Comparison of ENCODE assay signal across 8 cellular contexts in the genomic region with DNA sequence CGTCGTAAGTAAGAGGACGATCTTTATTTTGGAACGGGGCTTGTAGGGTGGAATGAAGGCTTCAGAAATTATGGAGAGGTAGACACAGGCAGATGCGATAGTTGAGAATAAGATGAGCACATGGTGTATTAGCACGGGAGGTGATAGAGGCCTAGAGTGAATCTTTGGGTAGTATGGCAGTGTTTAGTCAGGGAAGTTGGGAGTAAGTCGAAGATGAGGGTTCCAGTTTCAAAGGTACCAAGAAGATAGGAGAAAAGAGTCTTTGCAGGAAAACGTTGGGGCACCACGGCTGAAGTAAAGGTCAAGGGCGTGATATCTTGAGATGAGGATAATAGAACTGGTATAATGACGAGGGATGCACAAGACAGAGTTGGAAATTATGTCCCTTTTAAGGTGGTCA. TPM values are rescaled to one million over a fixed set of nuclear protein-coding genes. Genes with fewer than 3 reads are reported as not detected.
DNase-seq lines count a peak whose midpoint lies in the region; ATAC-seq and TF ChIP-seq lines count a peak whose summit lies in the region.

No MANE protein-coding gene starts in this region.

- H3K9me3 Mint-ChIP-seq in MCF 10A (ENCODE audit: unreplicated experiment), result no peaks in the 10 kb centered on the region

- peak overlapping the region; percentile 86 for H3K14ac ChIP-seq in IMR-90 (replicated peaks; ENCODE audit: low read depth, low read length)

- peak overlapping the region; percentile 33; the same call in 1 of the 2 replicates for H2AK5ac ChIP-seq in IMR-90 (ENCODE audit: low read depth, low read length)

- H4K20me1 ChIP-seq in IMR-90 (ENCODE audit: insufficient read depth, low read length), result peaks cover 3% of the 10 kb centered on the region; the same call in 1 of the 2 replicates

- H3K4me3 ChIP-seq in AG09309 (ENCODE audit: control insufficient read depth, low read depth, low read length) (peak overlapping the region; percentile 66), IMR-90 (ENCODE audit: insufficient read depth, low read depth, low read length) (peak overlapping the region; percentile 97), mononuclear cell (ENCODE audit: low read length) (peak overlapping the region; percentile 86)

- DNase-seq in AG09309 (ENCODE audit: low read depth) (no peak), IMR-90 (no peak), MCF 10A (ENCODE audit: unreplicated experiment) (peak; percentile 1), Ammon's horn (ENCODE audit: low spot score) (no peak), ureter (ENCODE audit: low spot score) (no peak), NCI-H2171 (lab: John Stamatoyannopoulos, UW) (no peak)

- no peaks in the 10 kb centered on the region for H3K27me3 Mint-ChIP-seq in MCF 10A (ENCODE audit: insufficient read depth, unreplicated experiment)

- H3K4ac ChIP-seq in IMR-90 (ENCODE audit: low read depth, low read length), result peak overlapping the region; percentile 87; the same call in 1 of the 2 replicates

- H4K5ac ChIP-seq in IMR-90 (ENCODE audit: low read depth, low read length), result peak overlapping the region; percentile 57; the same call in 1 of the 2 replicates

- CTCF ChIA-PET in IMR-90 (lab: Yijun Ruan, JAX) (interaction anchor here (1.0 kb wide), 1 partner anchor 14 kb away, joined by 3 read pairs; no protein-coding TSS in a partner anchor), MCF 10A (lab: Yijun Ruan, JAX) (interaction anchor here (0.6 to 0.8 kb wide), 2 partner anchors 59 to 65 kb away, joined by 3 to 5 read pairs; no protein-coding TSS in a partner anchor)

- H4K91ac ChIP-seq in IMR-90 (ENCODE audit: insufficient read depth, low read depth, low read length), result no peak overlapping the region

- TF ChIP-seq RAD21 in IMR-90 (IDR thresholded peaks at IDR 0.05; ENCODE audit: low read length), result no peak

- H3K36me3 ChIP-seq in IMR-90 (ENCODE audit: control insufficient read depth, insufficient read depth, low read length), result peaks cover 11% of the 10 kb centered on the region

- H3K4me1 Mint-ChIP-seq in MCF 10A (ENCODE audit: insufficient read depth, unreplicated experiment), result peaks cover 21% of the 10 kb centered on the region

- no peak overlapping the region for H2AFZ ChIP-seq in IMR-90 (replicated peaks; ENCODE audit: low read length, poor library complexity)

- H2BK15ac ChIP-seq in IMR-90 (ENCODE audit: low read depth, low read length), result no peak overlapping the region

- H2BK120ac ChIP-seq in IMR-90 (ENCODE audit: low read depth, low read length), result no peak overlapping the region

- POLR2A ChIA-PET in IMR-90 (lab: Charles Lee; ENCODE audit: unreplicated experiment) (no interaction called here), MCF 10A (lab: Yijun Ruan, JAX) (interaction anchor here (1.0 to 1.6 kb wide), 6 partner anchors 12 to 195 kb away, joined by 3 to 8 read pairs (median 5); no protein-coding TSS in a partner anchor)

- H3K9me3 ChIP-seq in IMR-90 (ENCODE audit: control insufficient read depth, insufficient read depth, low read length) (no peaks in the 10 kb centered on the region), mononuclear cell (ENCODE audit: low read depth, low read length) (no peaks in the 10 kb centered on the region)

- H3K23ac ChIP-seq in IMR-90 (ENCODE audit: low read depth, low read length), result peak overlapping the region; percentile 76; the same call in 1 of the 2 replicates

- H3K79me1 ChIP-seq in IMR-90 (ENCODE audit: low read depth in 1 of 2, low read length in 2 of 2), result peaks cover 4 to 22% of the 10 kb centered on the region in 2 experiments

- H3K56ac ChIP-seq in IMR-90 (ENCODE audit: extremely low read depth, insufficient read depth, low read length), result peak overlapping the region; percentile 67; the same call in 1 of the 2 replicates

- WGBS in IMR-90 (ENCODE audit: extremely low coverage in 2 of 2, insufficient read length in 1 of 2), 2 experiments, result 5% methylated on average over 5 of the region's 11 CpGs; no CpG with 5 or more reads in 1 of the 2 experiments

- no peak for TF ChIP-seq CTCF in AG09309 (IDR thresholded peaks at IDR 0.05; ENCODE audit: control insufficient read depth, insufficient read depth, low read depth, low read length, missing control alignments)
- TF ChIP-seq CTCF in IMR-90 (conservative IDR thresholded peaks at IDR 0.05; ENCODE audit: low read depth, low read length), result no peak
- TF ChIP-seq CTCF in MCF 10A (IDR thresholded peaks at IDR 0.05; ENCODE audit: unreplicated experiment), result no peak

- peak overlapping the region; percentile 96; the same call in 1 of the 2 replicates for H3K9ac ChIP-seq in IMR-90 (ENCODE audit: low read depth, low read length)

- peak overlapping the region; percentile 100 for H3K4me2 ChIP-seq in IMR-90 (ENCODE audit: low read depth, low read length)

- peak overlapping the region; percentile 89 for H2AK9ac ChIP-seq in IMR-90 (replicated peaks; ENCODE audit: low read depth, low read length, poor library complexity)

- H3K4me1 ChIP-seq in IMR-90 (ENCODE audit: control insufficient read depth, insufficient read depth, low read length) (no peaks in the 10 kb centered on the region; the same call in 1 of the 2 replicates), mononuclear cell (ENCODE audit: insufficient read depth, low read length) (peaks cover 5% of the 10 kb centered on the region)

- intact Hi-C loops in IMR-90 (cut with micrococcal nuclease) (no loop called here), MCF 10A (cut with micrococcal nuclease) (no loop called here)

- 0 out of 2 replicates have a peak, but pooled peaks cover 5% of the 10 kb centered on the region for H3K9me1 ChIP-seq in IMR-90 (ENCODE audit: insufficient read depth, low read length)

- H2BK5ac ChIP-seq in IMR-90 (ENCODE audit: low read depth, low read length, poor library complexity, severe bottlenecking), result peak overlapping the region; percentile 85

- dilution Hi-C loops in IMR-90 (cut with HindIII; ENCODE audit: low sequenced_read_pairs, unreplicated experiment), result no loop called here

- no peak for TF ChIP-seq POLR2A in IMR-90 (IDR thresholded peaks at IDR 0.05; ENCODE audit: low read depth, low read length)

- H4K8ac ChIP-seq in IMR-90 (ENCODE audit: low read depth in 2 of 2, low read length in 2 of 2), result peak overlapping the region; percentile 32 to 85; a peak in 2 of 4 replicates

- H3K27me3 ChIP-seq in IMR-90 (ENCODE audit: control insufficient read depth, insufficient read depth, low read length) (no peaks in the 10 kb centered on the region), mononuclear cell (ENCODE audit: insufficient read depth, low read length) (no peaks in the 10 kb centered on the region)

- H3K4me3 Mint-ChIP-seq in MCF 10A (ENCODE audit: unreplicated experiment), result peak overlapping the region; percentile 81

- ATAC-seq in IMR-90 (ENCODE audit: low read depth) (no peak), HG03565 (IDR thresholded peaks at IDR 0.05; ENCODE audit: unreplicated experiment) (no peak)

- no peak overlapping the region for H3K18ac ChIP-seq in IMR-90 (ENCODE audit: low read depth, low read length)

- in situ Hi-C loops in IMR-90 (cut with MboI; ENCODE audit: low sequenced_read_pairs), result no loop called here

- BruUV-seq in IMR-90 (replicated peaks; lab: Mats Ljungman, UMichigan), result TSS peak; percentile 65
- BruUV-seq in MCF 10A (replicated peaks; lab: Mats Ljungman, UMichigan), result no TSS peak

- H2BK20ac ChIP-seq in IMR-90 (ENCODE audit: low read depth, low read length), result no peak overlapping the region

- H3K27ac Mint-ChIP-seq in MCF 10A (ENCODE audit: low read depth, unreplicated experiment), result peak overlapping the region; percentile 97

- peaks cover 29% of the 10 kb centered on the region for H3K36me3 Mint-ChIP-seq in MCF 10A (ENCODE audit: insufficient read depth, unreplicated experiment)

- no peak overlapping the region for H3K27ac ChIP-seq in IMR-90 (ENCODE audit: insufficient read depth, low read length)

TF ChIP-seq in IMR-90, 13 proteins besides CTCF, POLR2A, EP300 and RAD21:
- no peak for TF ChIP-seq BHLHE40 (IDR thresholded peaks at IDR 0.05; ENCODE audit: low read depth, low read length)
- no peak for TF ChIP-seq RFX5 (IDR thresholded peaks at IDR 0.05; ENCODE audit: low read depth, low read length)
- TF ChIP-seq, protein P1, sequence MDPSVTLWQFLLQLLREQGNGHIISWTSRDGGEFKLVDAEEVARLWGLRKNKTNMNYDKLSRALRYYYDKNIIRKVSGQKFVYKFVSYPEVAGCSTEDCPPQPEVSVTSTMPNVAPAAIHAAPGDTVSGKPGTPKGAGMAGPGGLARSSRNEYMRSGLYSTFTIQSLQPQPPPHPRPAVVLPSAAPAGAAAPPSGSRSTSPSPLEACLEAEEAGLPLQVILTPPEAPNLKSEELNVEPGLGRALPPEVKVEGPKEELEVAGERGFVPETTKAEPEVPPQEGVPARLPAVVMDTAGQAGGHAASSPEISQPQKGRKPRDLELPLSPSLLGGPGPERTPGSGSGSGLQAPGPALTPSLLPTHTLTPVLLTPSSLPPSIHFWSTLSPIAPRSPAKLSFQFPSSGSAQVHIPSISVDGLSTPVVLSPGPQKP (IDR thresholded peaks at IDR 0.05; ENCODE audit: borderline replicate concordance, low read depth, low read length), result no peak
- no peak for TF ChIP-seq CHD1 (IDR thresholded peaks at IDR 0.05; ENCODE audit: low read depth, low read length)
- TF ChIP-seq NFE2L2 (IDR thresholded peaks at IDR 0.05; ENCODE audit: low read depth, low read length), result no peak
- TF ChIP-seq RCOR1 (IDR thresholded peaks at IDR 0.05; ENCODE audit: insufficient replicate concordance, low read length), result no peak
- TF ChIP-seq MXI1 (IDR thresholded peaks at IDR 0.05; ENCODE audit: borderline replicate concordance, low read depth, low read length), result no peak
- TF ChIP-seq FOS (IDR thresholded peaks at IDR 0.05; ENCODE audit: low read depth, low read length), result no peak
- TF ChIP-seq CEBPB (IDR thresholded peaks at IDR 0.05; ENCODE audit: low read depth, low read length), result no peak
- TF ChIP-seq, protein P2, sequence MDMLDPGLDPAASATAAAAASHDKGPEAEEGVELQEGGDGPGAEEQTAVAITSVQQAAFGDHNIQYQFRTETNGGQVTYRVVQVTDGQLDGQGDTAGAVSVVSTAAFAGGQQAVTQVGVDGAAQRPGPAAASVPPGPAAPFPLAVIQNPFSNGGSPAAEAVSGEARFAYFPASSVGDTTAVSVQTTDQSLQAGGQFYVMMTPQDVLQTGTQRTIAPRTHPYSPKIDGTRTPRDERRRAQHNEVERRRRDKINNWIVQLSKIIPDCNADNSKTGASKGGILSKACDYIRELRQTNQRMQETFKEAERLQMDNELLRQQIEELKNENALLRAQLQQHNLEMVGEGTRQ (IDR thresholded peaks at IDR 0.05; ENCODE audit: low read depth, low read length), result no peak
- no peak for TF ChIP-seq MAFK (IDR thresholded peaks at IDR 0.05; ENCODE audit: low read depth, low read length)
- TF ChIP-seq SMC3 (IDR thresholded peaks at IDR 0.05; ENCODE audit: low read depth, low read length), result no peak
- no peak for TF ChIP-seq MAZ (IDR thresholded peaks at IDR 0.05; ENCODE audit: borderline replicate concordance, low read depth, low read length)

RNA-seq across cellular contexts. Expression of a gene that starts 0.7 kb away (rescaled TPM):
- 57.2 and 61.9 TPM in 2 replicates for total RNA-seq in IMR-90 (2012; rRNA removed)
- 34.7 and 41.2 TPM in 2 replicates for polyA plus RNA-seq in IMR-90 (2012; rRNA removed)
- polyA plus RNA-seq in IMR-90 (2012; cell fraction: cytosol; rRNA removed), result 7.1 and 21.6 TPM in 2 replicates
- polyA plus RNA-seq in IMR-90 (2012; cell fraction: nucleus; rRNA removed; ENCODE audit: low replicate concordance), result 4.0 and 59.5 TPM in 2 replicates
- total RNA-seq in MCF 10A (2022), result 50.5 and 55.4 TPM in 2 replicates
- total RNA-seq in mononuclear cell, result 72.3 TPM
- 68.0 TPM for total RNA-seq in ureter
